ENCODE assay signal across 17 cellular contexts in genomic region chr21:41875086-41875485, GRCh38. TPM values are rescaled to one million over a fixed set of nuclear protein-coding genes. Genes with fewer than 3 reads are reported as not detected.
DNase-seq lines count a peak whose midpoint lies in the region; ATAC-seq and TF ChIP-seq lines count a peak whose summit lies in the region.
"Had no signal": no experiment of that assay in that cellular context is flagged by ENCODE, and none has a peak within 500 bp of the region (broad histone marks: within the 10 kb centered on the region; RNA-seq: fewer than 3 reads in every experiment).

No MANE protein-coding gene starts in this region.

- H3K36me3 ChIP-seq in DOHH2 (ENCODE audit: control insufficient read depth, low read length), result peaks cover 33% of the 10 kb centered on the region
- H3K36me3 ChIP-seq in OCI-LY1 (ENCODE audit: insufficient read depth, low read length), result no peaks in the 10 kb centered on the region
- no peaks in the 10 kb centered on the region for H3K36me3 ChIP-seq in endodermal cell (ENCODE audit: control insufficient read depth, insufficient read depth, low read length)
- H3K36me3 ChIP-seq in spleen, result peaks cover 0 to 12% (median 0%) of the 10 kb centered on the region in 6 donors

- H3K4me1 ChIP-seq in DOHH2 (ENCODE audit: control insufficient read depth, low read length), result peaks cover 84% of the 10 kb centered on the region
- H3K4me1 ChIP-seq in OCI-LY1 (ENCODE audit: insufficient read depth, low read length, severe bottlenecking), result peaks cover 90% of the 10 kb centered on the region
- H3K4me1 ChIP-seq in endodermal cell (ENCODE audit: control insufficient read depth, insufficient read depth, low read length), result peaks cover 5% of the 10 kb centered on the region
- peaks cover 0 to 40% (median 24%) of the 10 kb centered on the region in 6 donors for H3K4me1 ChIP-seq in spleen

- no peak overlapping the region for H3K27ac Mint-ChIP-seq in endodermal cell
- H3K27ac Mint-ChIP-seq: B cell; CD4-positive, alpha-beta T cell; GM23338; HFFc6 had no signal

- no peak overlapping the region for H2AFZ ChIP-seq in OCI-LY1 (ENCODE audit: low read length)
- H2AFZ ChIP-seq: GM23338 had no signal

- H3K4me2 ChIP-seq in DOHH2 (ENCODE audit: low read length), result peak overlapping the region; percentile 82
- H3K4me2 ChIP-seq in OCI-LY1 (ENCODE audit: low read length), result peak overlapping the region; percentile 85
- H3K4me2 ChIP-seq: GM23338 had no signal

- H3K36me3 Mint-ChIP-seq in endodermal cell (ENCODE audit: low read depth), result peaks cover 2% of the 10 kb centered on the region

- H3K27me3 ChIP-seq in DOHH2 (ENCODE audit: control insufficient read depth, low read length) (no peaks in the 10 kb centered on the region), OCI-LY1 (ENCODE audit: insufficient read depth, low read length) (no peaks in the 10 kb centered on the region), endodermal cell (ENCODE audit: control insufficient read depth, insufficient read depth, low read length, poor library complexity, severe bottlenecking) (no peaks in the 10 kb centered on the region), spleen (replicated peaks in 1 of 7) (no peaks in the 10 kb centered on the region)

- peak overlapping the region; percentile 99 for H3K9ac ChIP-seq in OCI-LY1 (ENCODE audit: low read length)
- H3K9ac ChIP-seq in endodermal cell (ENCODE audit: extremely low read depth, low read length, poor library complexity, severe bottlenecking), result no peak overlapping the region

- H3K27ac ChIP-seq in DOHH2 (ENCODE audit: low read depth, low read length) (peak overlapping the region; percentile 92), OCI-LY1 (ENCODE audit: low read depth, low read length, poor library complexity, severe bottlenecking) (peak overlapping the region; percentile 100), endodermal cell (ENCODE audit: low read depth, low read length) (no peak overlapping the region), spleen (no peak overlapping the region)
- H3K27ac ChIP-seq: C4-2B, HL-60 had no signal

- intact Hi-C loops in spleen (cut with DNase I; ENCODE audit: low total_unique reads), result no loop called here

- TF ChIP-seq CTCF in DOHH2 (IDR thresholded peaks at IDR 0.05; ENCODE audit: low read depth, low read length, poor library complexity, severe bottlenecking) (no peak), OCI-LY1 (IDR thresholded peaks at IDR 0.05; ENCODE audit: low read length) (no peak), endodermal cell (conservative IDR thresholded peaks at IDR 0.05) (no peak), spleen (IDR thresholded peaks at IDR 0.05 in 8 of 11, conservative IDR thresholded peaks at IDR 0.05 in 3 of 11) (no peak)

- H3K79me2 ChIP-seq in DOHH2 (ENCODE audit: control insufficient read depth, low read length) (peaks cover 85% of the 10 kb centered on the region), OCI-LY1 (ENCODE audit: insufficient read depth, low read length) (no peaks in the 10 kb centered on the region)

- DNase-seq in endodermal cell (peak; percentile 29), spleen (peak; percentile 49), glomerular visceral epithelial cell (ENCODE audit: extremely low spot score) (no peak), inferior parietal cortex (ENCODE audit: extremely low spot score) (no peak)
- DNase-seq: Caco-2; CD4-positive, alpha-beta T cell; GF-D8; HCEC 1CT; HFFc6 had no signal

- no peak overlapping the region for H3K4me3 Mint-ChIP-seq in endodermal cell
- H3K4me3 Mint-ChIP-seq: B cell, GM23338, HFFc6 had no signal

- H3K4me3 ChIP-seq in DOHH2 (ENCODE audit: low read length) (peak overlapping the region; percentile 94), OCI-LY1 (ENCODE audit: low read depth, low read length, poor library complexity, severe bottlenecking) (peak overlapping the region; percentile 91), endodermal cell (ENCODE audit: low read length) (no peak overlapping the region), spleen (no peak overlapping the region)
- H3K4me3 ChIP-seq: GM23338, K562 had no signal

- no peak for ATAC-seq in HG03442 (IDR thresholded peaks at IDR 0.05; ENCODE audit: unreplicated experiment)
- ATAC-seq: GM23338, K562 had no signal

- no peaks in the 10 kb centered on the region for H3K9me3 ChIP-seq in DOHH2 (ENCODE audit: control insufficient read depth, insufficient read depth, low read length)
- no peaks in the 10 kb centered on the region for H3K9me3 ChIP-seq in OCI-LY1 (ENCODE audit: low read length)
- H3K9me3 ChIP-seq in endodermal cell (ENCODE audit: control insufficient read depth, low read length), result no peaks in the 10 kb centered on the region
- H3K9me3 ChIP-seq in spleen, result no peaks in the 10 kb centered on the region
- H3K9me3 ChIP-seq: Caco-2 had no signal

- H3K27me3 Mint-ChIP-seq in endodermal cell (ENCODE audit: insufficient read depth), result no peaks in the 10 kb centered on the region
- H3K27me3 Mint-ChIP-seq: B cell; CD4-positive, alpha-beta T cell had no signal

- no peak for TF ChIP-seq POLR2A in spleen (IDR thresholded peaks at IDR 0.05)

- WGBS in endodermal cell (ENCODE audit: insufficient coverage in 1 of 2, insufficient read length in 1 of 2), 2 experiments, result 91 to 100% methylated on average over 2 to 8 of the region's 8 CpGs
- WGBS in spleen, 5 donors, result 95 to 96% (median 96%) methylated on average over 8 of the region's 8 CpGs

- H3F3A ChIP-seq in DOHH2 (ENCODE audit: control insufficient read depth, insufficient read depth), result peaks cover 60% of the 10 kb centered on the region
- peaks cover 5% of the 10 kb centered on the region; the same call in 1 of the 2 replicates for H3F3A ChIP-seq in OCI-LY1 (ENCODE audit: insufficient read depth, low read length)

- H3K9me2 ChIP-seq in DOHH2 (replicated peaks; ENCODE audit: control insufficient read depth, low read length) (no peaks in the 10 kb centered on the region), OCI-LY1 (ENCODE audit: low read depth, low read length) (no peaks in the 10 kb centered on the region)

- H3K4me1 Mint-ChIP-seq in endodermal cell, result peaks cover 6% of the 10 kb centered on the region

- H3K9me3 Mint-ChIP-seq in endodermal cell, result no peaks in the 10 kb centered on the region
- H3K9me3 Mint-ChIP-seq: CD4-positive, alpha-beta T cell; GM23338; HFFc6 had no signal

- H4K20me1 ChIP-seq in DOHH2 (ENCODE audit: control insufficient read depth, insufficient read depth, low read depth, low read length) (no peaks in the 10 kb centered on the region), OCI-LY1 (ENCODE audit: insufficient read depth, low read length) (no peaks in the 10 kb centered on the region)

RNA-seq across cellular contexts. Expression of gene PRDM15, which starts 4.1 kb away (rescaled TPM):
- total RNA-seq in endodermal cell, result 10 to 100 TPM in 1 of 2 donors, 1 to 10 TPM in 1; 8.8 to 10.1 TPM
- 8.4 TPM for polyA plus RNA-seq in endodermal cell (2013, experiment 1 of 2)
- 10.4 TPM for polyA plus RNA-seq in endodermal cell (2013, experiment 2 of 2)
- total RNA-seq in spleen, result 10 to 100 TPM in 6 of 7 donors, 1 to 10 TPM in 1; 8.4 to 18.0 (median 12.2) TPM
- polyA plus RNA-seq in spleen, result 1 to 10 TPM; 4.4 to 6.5 (median 6.0) TPM

Comparison
In these comparisons a context has a peak if more than half of its experiments do, and no peak if none do; other contexts are left out.
1. H3K27ac ChIP-seq: peak in DOHH2 (single experiment) and OCI-LY1 (single experiment); none in endodermal cell (single experiment) and spleen (0 of 8).
2. H3K4me3 ChIP-seq: peak in DOHH2 (single experiment) and OCI-LY1 (single experiment); none in endodermal cell (single experiment) and spleen (0 of 8).
3. DNase-seq: peak in endodermal cell (single experiment) and spleen (single experiment); none in glomerular visceral epithelial cell (single experiment) and inferior parietal cortex (single experiment).